Comparison of ENCODE assay signal across 17 cellular contexts in genomic region chr1:55727010-55727409, GRCh38.
DNase-seq lines count a peak whose midpoint lies in the region; ATAC-seq and TF ChIP-seq lines count a peak whose summit lies in the region.
"Had no signal": no experiment of that assay in that cellular context is flagged by ENCODE, and none has a peak within 500 bp of the region (broad histone marks: within the 10 kb centered on the region; RNA-seq: fewer than 3 reads in every experiment).

No MANE protein-coding gene starts in this region.

- CTCF ChIA-PET in RWPE1 (lab: Yijun Ruan, JAX) = no interaction called here

- TF ChIP-seq CTCF in RWPE1 (conservative IDR thresholded peaks at IDR 0.05; ENCODE audit: low read depth) (no peak), retinal pigment epithelial cell (conservative IDR thresholded peaks at IDR 0.05; ENCODE audit: low read depth, low read length) (no peak)

- ATAC-seq in GM18498 (IDR thresholded peaks at IDR 0.05; ENCODE audit: unreplicated experiment) = no peak

- H3K27ac ChIP-seq in RWPE1 = peak overlapping the region; percentile 71
- H3K27ac ChIP-seq: SK-N-MC, skin epidermis had no signal

- no peak overlapping the region for H3K4me3 ChIP-seq in retinal pigment epithelial cell (ENCODE audit: low read length)
- H3K4me3 ChIP-seq: SK-N-MC, skin epidermis had no signal

- POLR2A ChIA-PET in RWPE1 (lab: Yijun Ruan, JAX; ENCODE audit: low non-redundant PET) = no interaction called here

- peak; percentile 26 for DNase-seq in H4 (ENCODE audit: low spot score)
- peak; percentile 81 for DNase-seq in RWPE1 (ENCODE audit: low spot score)
- peak; percentile 69 for DNase-seq in fibroblast of gingiva (ENCODE audit: low read depth)
- peak; percentile 86 for DNase-seq in retinal pigment epithelial cell (ENCODE audit: low read depth)
- no peak for DNase-seq in NCI-H774 (lab: John Stamatoyannopoulos, UW)
- DNase-seq in Kasumi-1 (lab: John Stamatoyannopoulos, UW) = no peak
- DNase-seq in UCSD-AML1 (lab: John Stamatoyannopoulos, UW; ENCODE audit: unreplicated experiment) = no peak
- DNase-seq: activated B cell treated with CpG ODN at 0.5 μM for 24 hours; activated CD8-positive, alpha-beta memory T cell treated with anti-CD3 and anti-CD28 coated beads, Interleukin-2, amount 50 U/mL, for 48 hours; activated naive CD8-positive, alpha-beta T cell treated with anti-CD3 and anti-CD28 coated beads for 36 hours; CD4-positive, alpha-beta memory T cell; GDM1; NCI-H1417 treated with DMSO at 0.1 percent for 48 hours; NK-92 treated with Interleukin-12 subunit alpha and Interleukin-12 subunit beta, amount 100 ng/mL, for 24 hours had no signal

Comparison
In these comparisons a context has a peak if more than half of its experiments do, and no peak if none do; other contexts are left out.
1. DNase-seq: peak in H4 (single experiment), RWPE1 (single experiment), fibroblast of gingiva (single experiment) and retinal pigment epithelial cell (single experiment); none in NCI-H774 (single experiment), Kasumi-1 (0 of 2) and UCSD-AML1 (single experiment).